Comparison of ENCODE assay signal across 24 cellular contexts in the genomic region with DNA sequence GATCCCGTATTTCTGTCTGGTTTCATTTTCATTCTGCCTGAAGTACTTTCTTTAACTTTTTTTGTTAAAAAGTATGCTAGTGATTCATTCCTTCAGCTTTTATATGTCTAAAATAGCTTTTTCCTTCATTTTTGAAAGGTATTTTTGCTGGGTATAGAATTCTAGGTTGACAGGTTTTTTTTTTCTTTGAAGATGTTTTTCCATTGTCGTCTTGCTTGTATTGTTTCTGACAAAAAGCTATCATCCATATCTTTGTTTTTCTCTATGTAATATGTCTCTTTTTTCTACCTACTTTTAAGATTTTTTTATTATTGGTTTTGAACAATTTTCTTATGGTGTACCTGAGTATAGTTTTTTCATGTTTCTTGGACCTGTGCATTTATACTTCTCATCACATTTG.
"Had no signal": no experiment of that assay in that cellular context is flagged by ENCODE, and none has a peak within 500 bp of the region (broad histone marks: within the 10 kb centered on the region; RNA-seq: fewer than 3 reads in every experiment).

No MANE protein-coding gene starts in this region.

- H3K4me3 ChIP-seq: adrenal gland, Peyer's patch, SJSA1 had no signal

- H3K4me1 ChIP-seq: Peyer's patch had no signal

- DNase-seq: activated CD4-positive, alpha-beta memory T cell treated with anti-CD3 and anti-CD28 coated beads for 36 hours; activated CD4-positive, alpha-beta T cell treated with anti-CD3 and anti-CD28 coated beads, Interleukin-2, amount 10 ng/mL, durations not matched to agents 7 days and 5 days; activated CD4-positive, CD25-positive, alpha-beta regulatory T cell; activated gamma-delta T cell; activated naive CD4-positive, alpha-beta T cell treated with anti-CD3 and anti-CD28 coated beads for 36 hours; activated naive CD8-positive, alpha-beta T cell treated with anti-CD3 and anti-CD28 coated beads for 36 hours; activated T-cell treated with anti-CD3 and anti-CD28 coated beads for 4 hours; activated T-cell treated with anti-CD3 and anti-CD28 coated beads, Interleukin-2, amount 50 U/mL, for 48 hours; adrenal gland; anterior cingulate cortex; cerebellar nuclear complex; Kasumi-1; NCI-H1105 treated with DMSO at 0.1 percent for 48 hours; NCI-H1436 treated with DMSO at 0.1 percent for 48 hours; NCI-H187; NCI-H2081; NCI-H510A treated with DMSO at 0.1 percent for 48 hours; NCI-H69; NK-92 treated with Interleukin-12 subunit alpha and Interleukin-12 subunit beta, amount 100 ng/mL, for 24 hours; Peyer's patch; SHP77 had no signal

- H3K27me3 ChIP-seq: adrenal gland, Peyer's patch, SJSA1 had no signal

- ATAC-seq: activated T-helper 17 cell treated with anti-CD3 and anti-CD28 coated beads, Interleukin-2, amount 50 U/mL, for 72 hours had no signal

- H3K27ac ChIP-seq: adrenal gland, Peyer's patch, SJSA1, VCaP had no signal
